8 cellular contexts compared by ENCODE assay signal in genomic region chr18:36130039-36130831, GRCh38. TPM values are rescaled to one million over a fixed set of nuclear protein-coding genes. Genes with fewer than 3 reads are reported as not detected.
A peak's percentile ranks its signal among the peaks of the same experiment; 100 is the strongest.
DNase-seq lines count a peak whose midpoint lies in the region; ATAC-seq and TF ChIP-seq lines count a peak whose summit lies in the region.

No MANE protein-coding gene starts in this region.

- 0 out of 2 replicates have a peak, but pooled peaks cover 3% of the 10 kb centered on the region for H3K4me1 ChIP-seq in PC-3 (ENCODE audit: insufficient read depth, low read length)

- DNase-seq in NCI-H2227 (lab: John Stamatoyannopoulos, UW; ENCODE audit: unreplicated experiment) = peak; percentile 47
- DNase-seq in NCI-H2227 treated with DMSO at 0.1 percent for 48 hours (lab: John Stamatoyannopoulos, UW) = no peak
- no peak for DNase-seq in PC-3
- DNase-seq in endothelial cell (ENCODE audit: low spot score) = no peak
- DNase-seq in natural killer cell treated with Interleukin-12 subunit alpha and Interleukin-12 subunit beta and Interleukin-15 and Interleukin-18, amount 100 ng/mL, for 72 hours (ENCODE audit: low spot score) = no peak
- no peak for DNase-seq in H4 (ENCODE audit: low spot score)
- DNase-seq in NCI-H1417 (lab: John Stamatoyannopoulos, UW) = no peak

- H3K9me3 Mint-ChIP-seq in endothelial cell (ENCODE audit: unreplicated experiment) = no peaks in the 10 kb centered on the region
- no peaks in the 10 kb centered on the region for H3K9me3 Mint-ChIP-seq in natural killer cell treated with Interleukin-12 subunit alpha and Interleukin-12 subunit beta and Interleukin-15 and Interleukin-18, amount 100 ng/mL, for 72 hours

- peak overlapping the region; percentile 95 for H2AFZ ChIP-seq in PC-3 (ENCODE audit: low read length)

- TF ChIP-seq CTCF in PC-3 (conservative IDR thresholded peaks at IDR 0.05; ENCODE audit: low read depth, low read length) = no peak
- TF ChIP-seq CTCF in endothelial cell (IDR thresholded peaks at IDR 0.05; ENCODE audit: unreplicated experiment) = no peak

- CTCF ChIA-PET in PC-3 (lab: Charles Lee) = no interaction called here

- H3K79me2 ChIP-seq in PC-3 (ENCODE audit: low read length) = peaks cover 56% of the 10 kb centered on the region

- POLR2A ChIA-PET in PC-3 (lab: Charles Lee; ENCODE audit: unreplicated experiment) = no interaction called here

- no peaks in the 10 kb centered on the region for H3K9me3 ChIP-seq in PC-3 (ENCODE audit: low read length)

- peak overlapping the region; percentile 97 for H3K4me3 Mint-ChIP-seq in endothelial cell (ENCODE audit: unreplicated experiment)
- peak overlapping the region; percentile 95 for H3K4me3 Mint-ChIP-seq in natural killer cell treated with Interleukin-12 subunit alpha and Interleukin-12 subunit beta and Interleukin-15 and Interleukin-18, amount 100 ng/mL, for 72 hours

- TSS peak; percentile 55 for BruUV-seq in PC-3 (replicated peaks; lab: Mats Ljungman, UMichigan)

- H3K27ac Mint-ChIP-seq in endothelial cell (ENCODE audit: unreplicated experiment) = peak overlapping the region; percentile 85
- H3K27ac Mint-ChIP-seq in natural killer cell treated with Interleukin-12 subunit alpha and Interleukin-12 subunit beta and Interleukin-15 and Interleukin-18, amount 100 ng/mL, for 72 hours = peak overlapping the region; percentile 95

- no peaks in the 10 kb centered on the region for H3K27me3 ChIP-seq in PC-3 (ENCODE audit: low read length)

- peaks cover 24% of the 10 kb centered on the region for H3K4me1 Mint-ChIP-seq in endothelial cell (ENCODE audit: unreplicated experiment)
- H3K4me1 Mint-ChIP-seq in natural killer cell treated with Interleukin-12 subunit alpha and Interleukin-12 subunit beta and Interleukin-15 and Interleukin-18, amount 100 ng/mL, for 72 hours (ENCODE audit: low read depth in 2 of 2) = peaks cover 42 to 48% of the 10 kb centered on the region in 2 donors

- ATAC-seq in HG02610 (IDR thresholded peaks at IDR 0.05; ENCODE audit: unreplicated experiment) (peak; percentile 16), PC-3 (peak; percentile 12)
- peak; percentile 28 to 46 for ATAC-seq in natural killer cell treated with Interleukin-12 subunit alpha and Interleukin-12 subunit beta and Interleukin-15 and Interleukin-18, amount 100 ng/mL, for 72 hours

- no peaks in the 10 kb centered on the region for H3F3A ChIP-seq in PC-3 (ENCODE audit: low read length, unreplicated experiment)

- intact Hi-C loops in PC-3 (cut with micrococcal nuclease) = no loop called here

- no peaks in the 10 kb centered on the region for H3K9me2 ChIP-seq in PC-3 (replicated peaks; ENCODE audit: low read length)

- no peaks in the 10 kb centered on the region; the same call in 1 of the 2 replicates for H3K36me3 ChIP-seq in PC-3 (ENCODE audit: low read depth, low read length)

- H3K9ac ChIP-seq in PC-3 (ENCODE audit: low read length) = peak overlapping the region; percentile 95

- peaks cover 7% of the 10 kb centered on the region for H3K27me3 Mint-ChIP-seq in endothelial cell (ENCODE audit: unreplicated experiment)
- H3K27me3 Mint-ChIP-seq in natural killer cell treated with Interleukin-12 subunit alpha and Interleukin-12 subunit beta and Interleukin-15 and Interleukin-18, amount 100 ng/mL, for 72 hours = no peaks in the 10 kb centered on the region

- peak overlapping the region; percentile 86; the same call in 1 of the 2 replicates for H3K27ac ChIP-seq in PC-3 (ENCODE audit: low read length)

- peaks cover 10% of the 10 kb centered on the region; the same call in 1 of the 2 replicates for H4K20me1 ChIP-seq in PC-3 (ENCODE audit: low read length)

- H3K4me2 ChIP-seq in PC-3 (ENCODE audit: low read length) = peak overlapping the region; percentile 96

- peaks cover 13% of the 10 kb centered on the region for H3K36me3 Mint-ChIP-seq in endothelial cell (ENCODE audit: low read depth, unreplicated experiment)
- H3K36me3 Mint-ChIP-seq in natural killer cell treated with Interleukin-12 subunit alpha and Interleukin-12 subunit beta and Interleukin-15 and Interleukin-18, amount 100 ng/mL, for 72 hours = no peaks in the 10 kb centered on the region

- peak overlapping the region; percentile 87 for H3K4me3 ChIP-seq in PC-3 (ENCODE audit: low read length)

RNA-seq across cellular contexts. Expression of gene ELP2, which starts 0.5 kb away (rescaled TPM):
- total RNA-seq in PC-3 (2014; rRNA removed) = 24.6 and 47.3 TPM in 2 replicates
- total RNA-seq in endothelial cell (ENCODE audit: unreplicated experiment) = 90.5 TPM
- total RNA-seq in natural killer cell treated with Interleukin-12 subunit alpha and Interleukin-12 subunit beta and Interleukin-15 and Interleukin-18, amount 100 ng/mL, for 72 hours = 10 to 100 TPM; 72.3 to 92.9 TPM
- total RNA-seq in H4 (2014; rRNA removed; shearing (Covaris generic)) = 41.3 and 62.3 TPM in 2 replicates

RNA-seq across cellular contexts. Expression of gene SLC39A6, which starts 1.1 kb away (rescaled TPM):
- total RNA-seq in PC-3 (2014; rRNA removed) (18.3 and 25.5 TPM in 2 replicates), endothelial cell (ENCODE audit: unreplicated experiment) (28.2 TPM)
- 10 to 100 TPM; 34.7 to 36.1 TPM for total RNA-seq in natural killer cell treated with Interleukin-12 subunit alpha and Interleukin-12 subunit beta and Interleukin-15 and Interleukin-18, amount 100 ng/mL, for 72 hours
- 79.4 and 82.4 TPM in 2 replicates for total RNA-seq in H4 (2014; rRNA removed; shearing (Covaris generic))

RNA-seq across cellular contexts. Expression of gene MOCOS, which starts 57.1 kb away (rescaled TPM):
- total RNA-seq in PC-3 (2014; rRNA removed) = 5.1 TPM in 2 replicates
- 0.56 TPM for total RNA-seq in endothelial cell (ENCODE audit: unreplicated experiment)
- total RNA-seq in natural killer cell treated with Interleukin-12 subunit alpha and Interleukin-12 subunit beta and Interleukin-15 and Interleukin-18, amount 100 ng/mL, for 72 hours = under 1 TPM in 1 of 2 donors, not detected in 1; 0.24 TPM
- total RNA-seq in H4 (2014; rRNA removed; shearing (Covaris generic)) = 18.7 and 19.0 TPM in 2 replicates
